Comparison of ENCODE assay signal across 17 cellular contexts in the genomic region with DNA sequence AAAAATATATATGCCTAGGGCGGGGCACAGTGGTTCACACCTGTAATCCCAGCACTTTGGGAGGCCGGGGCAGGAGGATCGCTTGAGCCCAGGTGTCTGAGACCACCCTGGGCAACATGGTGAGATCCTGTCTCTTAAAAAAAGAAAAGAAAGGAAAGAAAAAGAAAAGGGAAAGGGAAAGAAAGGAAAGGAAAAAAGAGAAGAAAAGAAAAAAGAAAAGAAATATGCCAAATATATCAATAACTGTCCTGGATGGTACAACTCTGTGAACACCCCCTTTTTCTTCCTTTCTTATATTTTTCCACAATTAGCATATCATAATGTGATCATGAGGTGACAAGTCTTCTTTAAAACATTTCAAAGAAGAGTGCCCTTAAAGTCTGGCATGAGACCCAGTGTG. TPM values are rescaled to one million over a fixed set of nuclear protein-coding genes. Genes with fewer than 3 reads are reported as not detected.
"Had no signal": no experiment of that assay in that cellular context is flagged by ENCODE, and none has a peak within 500 bp of the region (broad histone marks: within the 10 kb centered on the region; RNA-seq: fewer than 3 reads in every experiment).

No MANE protein-coding gene starts in this region.

- H3K9ac ChIP-seq: SK-N-SH had no signal

- H3K4me3 Mint-ChIP-seq: activated CD8-positive, alpha-beta memory T cell treated with anti-CD3 and anti-CD28 coated beads, Interleukin-2, amount 10 ng/mL, durations not matched to agents 7 days and 5 days; effector memory CD8-positive, alpha-beta T cell; naive thymus-derived CD8-positive, alpha-beta T cell; T-cell had no signal

- H3K4me3 ChIP-seq: smooth muscle cell had no signal

- DNase-seq: activated CD4-positive, alpha-beta T cell treated with anti-CD3 and anti-CD28 coated beads, Interleukin-2, amount 50 U/mL, for 4 hours; activated CD4-positive, CD25-positive, alpha-beta regulatory T cell treated with anti-CD3 and anti-CD28 coated beads, Interleukin-2, amount 50 U/mL, for 72 hours; activated CD8-positive, alpha-beta memory T cell treated with anti-CD3 and anti-CD28 coated beads, Interleukin-2, amount 10 ng/mL, durations not matched to agents 7 days and 5 days; activated naive CD4-positive, alpha-beta T cell treated with anti-CD3 and anti-CD28 coated beads, Interleukin-2, amount 50 U/mL, for 16 hours; activated T-cell treated with anti-CD3 and anti-CD28 coated beads, Interleukin-2, amount 50 U/mL, for 1 hour; effector memory CD8-positive, alpha-beta T cell; islet precursor cell; naive thymus-derived CD8-positive, alpha-beta T cell; occipital lobe; SK-N-SH; stimulated activated CD4-positive, alpha-beta T cell treated with anti-CD3 and anti-CD28 coated beads, Interleukin-4, amount 100 ng/mL, for 4 hours; stimulated activated CD8-positive, alpha-beta memory T cell treated with anti-CD3 and anti-CD28 coated beads, Interleukin-4, amount 100 ng/mL, for 48 hours; stimulated activated naive CD4-positive, alpha-beta T cell treated with Interleukin-2 at 50 U/mL for 16 hours; T-cell; T1000 had no signal

- FAIRE-seq: urothelium cell line had no signal

- H3K27ac Mint-ChIP-seq: activated CD8-positive, alpha-beta memory T cell treated with anti-CD3 and anti-CD28 coated beads, Interleukin-2, amount 10 ng/mL, durations not matched to agents 7 days and 5 days; T-cell had no signal

- H3K9me3 ChIP-seq: SK-N-SH had no signal

- H3K4me2 ChIP-seq: SK-N-SH, smooth muscle cell had no signal

- H3K36me3 Mint-ChIP-seq: activated CD8-positive, alpha-beta memory T cell treated with anti-CD3 and anti-CD28 coated beads, Interleukin-2, amount 10 ng/mL, durations not matched to agents 7 days and 5 days; naive thymus-derived CD8-positive, alpha-beta T cell; T-cell had no signal

- H3K9me3 Mint-ChIP-seq: effector memory CD8-positive, alpha-beta T cell; naive thymus-derived CD8-positive, alpha-beta T cell; T-cell had no signal

- H3K4me1 Mint-ChIP-seq: T-cell had no signal

RNA-seq across cellular contexts. Expression of a gene that starts 44.8 kb away (rescaled TPM):
- total RNA-seq: activated CD8-positive, alpha-beta memory T cell treated with anti-CD3 and anti-CD28 coated beads, Interleukin-2, amount 10 ng/mL, durations not matched to agents 7 days and 5 days had no signal
- polyA plus RNA-seq: naive thymus-derived CD8-positive, alpha-beta T cell had no signal
